In the genomic region with DNA sequence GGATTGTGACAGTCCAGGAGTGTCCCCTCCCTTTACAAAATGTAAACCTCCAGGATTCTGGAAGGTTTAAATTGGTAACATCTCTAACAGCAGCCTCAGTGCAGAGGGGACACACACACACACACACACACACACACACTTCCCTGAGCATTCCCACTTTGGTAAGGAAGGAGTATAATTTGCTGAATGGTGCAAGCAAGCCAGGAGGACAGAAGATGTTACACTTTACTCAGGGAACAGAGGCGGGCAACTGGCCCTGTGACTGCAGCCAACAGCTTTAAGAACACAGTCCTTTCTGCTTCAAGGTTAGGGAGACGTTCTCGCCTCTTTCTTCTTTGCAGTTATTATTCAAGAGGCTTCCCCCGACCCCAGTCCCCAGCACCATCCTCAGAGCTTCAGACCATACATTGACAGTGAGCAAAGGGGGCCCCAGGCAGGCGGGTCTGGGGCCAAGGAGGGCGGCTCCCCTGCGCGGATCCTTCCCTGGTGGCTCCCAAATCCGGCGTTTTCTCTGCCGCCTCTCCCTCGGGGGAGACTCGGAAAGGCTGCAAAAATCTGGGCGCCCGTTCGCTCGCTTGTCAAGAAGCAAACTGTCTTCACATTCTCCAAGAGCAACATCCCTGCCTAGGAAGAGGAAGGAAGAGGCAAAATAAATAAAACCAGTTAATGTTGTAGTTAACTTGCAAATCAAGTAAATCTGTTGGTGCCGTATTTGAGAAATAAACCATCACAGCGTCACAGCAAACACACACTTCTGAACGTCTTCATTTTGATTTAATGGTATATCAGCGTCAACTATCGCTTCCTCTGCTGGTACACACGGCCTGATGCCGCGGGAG, we compare ENCODE assay signal across 12 cellular contexts. TPM values are rescaled to one million over a fixed set of nuclear protein-coding genes. Genes with fewer than 3 reads are reported as not detected.
A peak's percentile ranks its signal among the peaks of the same experiment; 100 is the strongest.
DNase-seq lines count a peak whose midpoint lies in the region; ATAC-seq, FAIRE-seq and TF ChIP-seq lines count a peak whose summit lies in the region.
"Had no signal": no experiment of that assay in that cellular context is flagged by ENCODE, and none has a peak within 500 bp of the region (broad histone marks: within the 10 kb centered on the region; RNA-seq: fewer than 3 reads in every experiment).

No MANE protein-coding gene starts in this region.

- in situ Hi-C loops in HepG2 (cut with HindIII; ENCODE audit: extremely low pct_ligation_motif_present, low pct_unique_long_range_greater_than_20kb) (no loop called here), gastrocnemius medialis (cut with MboI; ENCODE audit: low sequenced_read_pairs in 4 of 4) (no loop called here)

- TF ChIP-seq POLR2A in A549 (IDR thresholded peaks at IDR 0.05; ENCODE audit: low read length) = no peak
- no peak for TF ChIP-seq POLR2A in HepG2 (IDR thresholded peaks at IDR 0.05; ENCODE audit: insufficient read depth in 1 of 2, low read depth in 2 of 2, low read length in 2 of 2)
- TF ChIP-seq POLR2A in esophagus squamous epithelium (IDR thresholded peaks at IDR 0.05) = no peak
- no peak for TF ChIP-seq POLR2A in gastrocnemius medialis (IDR thresholded peaks at IDR 0.05)

- DNase-seq in A549 (ENCODE audit: low read depth in 1 of 2, low spot score in 1 of 2) (no peak), HepG2 (ENCODE audit: low spot score) (no peak), esophagus squamous epithelium (lab: John Stamatoyannopoulos, UW) (no peak), gastrocnemius medialis (no peak), MCF 10A (ENCODE audit: unreplicated experiment) (no peak)
- DNase-seq: activated CD4-positive, CD25-positive, alpha-beta regulatory T cell; hippocampal formation had no signal

- no peaks in the 10 kb centered on the region for H3K79me2 ChIP-seq in HepG2 (ENCODE audit: insufficient read depth, low read length)

- H3K36me3 Mint-ChIP-seq in activated T-helper 17 cell treated with anti-CD3 and anti-CD28 coated beads, Interleukin-2, amount 50 U/mL, for 72 hours (ENCODE audit: low read depth) = peaks cover 20% of the 10 kb centered on the region
- H3K36me3 Mint-ChIP-seq in MCF 10A (ENCODE audit: insufficient read depth, unreplicated experiment) = no peaks in the 10 kb centered on the region
- H3K36me3 Mint-ChIP-seq: CD4-positive, CD25-positive, alpha-beta regulatory T cell had no signal

- H3K27ac Mint-ChIP-seq in activated T-helper 17 cell treated with anti-CD3 and anti-CD28 coated beads, Interleukin-2, amount 50 U/mL, for 72 hours = no peak overlapping the region
- no peak overlapping the region for H3K27ac Mint-ChIP-seq in MCF 10A (ENCODE audit: low read depth, unreplicated experiment)
- H3K27ac Mint-ChIP-seq: CD4-positive, CD25-positive, alpha-beta regulatory T cell had no signal

- ATAC-seq in A549 (no peak), HepG2 (no peak), GM18909 (IDR thresholded peaks at IDR 0.05; ENCODE audit: poor library complexity, unreplicated experiment) (no peak), gastrocnemius medialis (no peak)
- ATAC-seq in activated T-helper 17 cell treated with anti-CD3 and anti-CD28 coated beads, Interleukin-2, amount 50 U/mL, for 72 hours (replicated peaks) = no peak

- H3K9me3 ChIP-seq in A549 (no peaks in the 10 kb centered on the region), HepG2 (ENCODE audit: low read length) (no peaks in the 10 kb centered on the region), esophagus squamous epithelium (no peaks in the 10 kb centered on the region), gastrocnemius medialis (no peaks in the 10 kb centered on the region)

- H3K4me1 ChIP-seq in A549 = peaks cover 18% of the 10 kb centered on the region
- peaks cover 19% of the 10 kb centered on the region for H3K4me1 ChIP-seq in HepG2 (ENCODE audit: insufficient read depth, low read length)
- peaks cover 24 to 59% (median 32%) of the 10 kb centered on the region in 3 donors for H3K4me1 ChIP-seq in esophagus squamous epithelium
- H3K4me1 ChIP-seq in gastrocnemius medialis = peaks cover 12 to 24% of the 10 kb centered on the region in 2 donors

- intact Hi-C loops in HepG2 (cut with micrococcal nuclease; ENCODE audit: unreplicated experiment) = no loop called here
- intact Hi-C loops in esophagus squamous epithelium (cut with DNase I) = no loop called here
- intact Hi-C loops in gastrocnemius medialis (cut with DNase I; ENCODE audit: low total_unique reads) = no loop called here
- intact Hi-C loops in MCF 10A (cut with micrococcal nuclease) = no loop called here

- H3K27me3 ChIP-seq in HepG2 (ENCODE audit: control insufficient read depth in 1 of 2, insufficient read depth in 2 of 2, low read length in 2 of 2) = peaks cover 18 to 89% of the 10 kb centered on the region in 2 experiments
- peaks cover 64 to 100% (median 79%) of the 10 kb centered on the region in 4 donors for H3K27me3 ChIP-seq in esophagus squamous epithelium
- peaks cover 95 to 100% (median 99%) of the 10 kb centered on the region in 3 donors for H3K27me3 ChIP-seq in gastrocnemius medialis

- no peak overlapping the region for H3K9ac ChIP-seq in HepG2 (ENCODE audit: insufficient read depth, low read depth, low read length)

- peaks cover 75% of the 10 kb centered on the region for H3K27me3 Mint-ChIP-seq in activated T-helper 17 cell treated with anti-CD3 and anti-CD28 coated beads, Interleukin-2, amount 50 U/mL, for 72 hours
- H3K27me3 Mint-ChIP-seq in MCF 10A (ENCODE audit: insufficient read depth, unreplicated experiment) = peaks cover 79% of the 10 kb centered on the region

- BruUV-seq in HepG2 (replicated peaks; lab: Mats Ljungman, UMichigan) (no TSS peak), MCF 10A (replicated peaks; lab: Mats Ljungman, UMichigan) (no TSS peak)

- H4K20me1 ChIP-seq in HepG2 (ENCODE audit: insufficient read depth, low read length) = peaks cover 9% of the 10 kb centered on the region; the same call in 1 of the 2 replicates

- WGBS in A549 (ENCODE audit: missing lambda C conversion rate) = 65% methylated on average over 24 of the region's 25 CpGs
- whole genome bisulfite sequencing in HepG2 (ENCODE audit: low lambda C conversion rate) = 29% methylated on average over 23 of the region's 25 CpGs
- 5 to 8% methylated on average over 11 to 16 of the region's 25 CpGs for WGBS in esophagus squamous epithelium, 2 donors

- H3K4me1 Mint-ChIP-seq in activated T-helper 17 cell treated with anti-CD3 and anti-CD28 coated beads, Interleukin-2, amount 50 U/mL, for 72 hours = no peaks in the 10 kb centered on the region
- peaks cover 5% of the 10 kb centered on the region for H3K4me1 Mint-ChIP-seq in MCF 10A (ENCODE audit: insufficient read depth, unreplicated experiment)

- H3K4me2 ChIP-seq in A549 (peak overlapping the region; percentile 99), HepG2 (ENCODE audit: low read depth, low read length) (peak overlapping the region; percentile 63; the same call in 1 of the 2 replicates)

- POLR2A ChIA-PET in A549 (lab: Yijun Ruan, JAX) = no interaction called here
- POLR2A ChIA-PET in HepG2 (lab: Yijun Ruan, JAX) = no interaction called here
- POLR2A ChIA-PET in MCF 10A (lab: Yijun Ruan, JAX) = no interaction called here

- peak overlapping the region; percentile 9 for H3K4me3 Mint-ChIP-seq in activated T-helper 17 cell treated with anti-CD3 and anti-CD28 coated beads, Interleukin-2, amount 50 U/mL, for 72 hours
- no peak overlapping the region for H3K4me3 Mint-ChIP-seq in MCF 10A (ENCODE audit: unreplicated experiment)

- TF ChIP-seq CTCF in A549 (IDR thresholded peaks at IDR 0.05) (no peak), HepG2 (CRISPR knock-in tag; IDR thresholded peaks at IDR 0.05) (no peak), esophagus squamous epithelium (IDR thresholded peaks at IDR 0.05) (no peak), gastrocnemius medialis (IDR thresholded peaks at IDR 0.05 in 4 of 5, conservative IDR thresholded peaks at IDR 0.05 in 1 of 5) (no peak), MCF 10A (IDR thresholded peaks at IDR 0.05; ENCODE audit: unreplicated experiment) (no peak)

- no peaks in the 10 kb centered on the region for H3K9me3 Mint-ChIP-seq in activated T-helper 17 cell treated with anti-CD3 and anti-CD28 coated beads, Interleukin-2, amount 50 U/mL, for 72 hours
- H3K9me3 Mint-ChIP-seq in MCF 10A (ENCODE audit: unreplicated experiment) = no peaks in the 10 kb centered on the region

- H3K4me3 ChIP-seq in A549 = peak overlapping the region; percentile 51
- H3K4me3 ChIP-seq in GM08714 (ENCODE audit: low read length) = 0 out of 2 replicates have a peak overlapping the region, but pooled peaks have one; percentile 18
- 0 out of 6 replicates have a peak overlapping the region, but pooled peaks of 1 of the 3 experiments have one; percentile 54 for H3K4me3 ChIP-seq in HepG2 (replicated peaks in 1 of 3; ENCODE audit: insufficient read depth in 1 of 3, low read depth in 2 of 3, low read length in 3 of 3)
- H3K4me3 ChIP-seq in esophagus squamous epithelium = peak overlapping the region in 1 of 4 donors; percentile 34
- H3K4me3 ChIP-seq in gastrocnemius medialis = peak overlapping the region in 2 of 4 donors; percentile 6 to 46

- no peak for TF ChIP-seq RAD21 in A549 (conservative IDR thresholded peaks at IDR 0.05 in 1 of 2, IDR thresholded peaks at IDR 0.05 in 1 of 2)
- no peak for TF ChIP-seq RAD21 in HepG2 (CRISPR knock-in tag; IDR thresholded peaks at IDR 0.05)

- TF ChIP-seq EP300 in A549 (IDR thresholded peaks at IDR 0.05) = no peak
- TF ChIP-seq EP300 in HepG2 (IDR thresholded peaks at IDR 0.05; ENCODE audit: low read depth in 2 of 2, low read length in 2 of 2) = no peak
- no peak for TF ChIP-seq EP300 in HepG2 (CRISPR knock-in tag; IDR thresholded peaks at IDR 0.05; ENCODE audit: borderline replicate concordance)

- H2AFZ ChIP-seq in HepG2 (ENCODE audit: low read length) = no peak overlapping the region

- CTCF ChIA-PET in A549 (lab: Yijun Ruan, JAX) (no interaction called here), HepG2 (lab: Yijun Ruan, JAX; ENCODE audit: low intra/inter-chr PET ratio, low total read pairs) (no interaction called here), MCF 10A (lab: Yijun Ruan, JAX) (interaction anchor here (0.5 kb wide), 1 partner anchor 189 kb away, joined by 3 read pairs; no protein-coding TSS in a partner anchor)

- no peak for FAIRE-seq in A549 (lab: Jason Lieb, UNC)
- no peak for FAIRE-seq in HepG2 (lab: Jason Lieb, UNC)

- no peak overlapping the region for H3K27ac ChIP-seq in A549
- H3K27ac ChIP-seq in HepG2 (ENCODE audit: extremely low read length, insufficient read depth, low read length) = no peak overlapping the region
- no peak overlapping the region for H3K27ac ChIP-seq in esophagus squamous epithelium
- H3K27ac ChIP-seq in gastrocnemius medialis = no peak overlapping the region

- H3K36me3 ChIP-seq in HepG2 (replicated peaks in 1 of 2; ENCODE audit: control insufficient read depth in 1 of 2, insufficient read depth in 2 of 2, low read length in 2 of 2) (no peaks in the 10 kb centered on the region), esophagus squamous epithelium (no peaks in the 10 kb centered on the region), gastrocnemius medialis (no peaks in the 10 kb centered on the region)

RNA-seq across cellular contexts. Expression of gene LHX2, which starts 3.9 kb away (rescaled TPM):
- 2.4 and 2.9 TPM in 2 replicates for polyA plus RNA-seq in A549 (2011; rRNA removed)
- polyA plus RNA-seq in A549 (2012; cell fraction: cytosol; rRNA removed) = 8.7 and 11.5 TPM in 2 replicates
- polyA plus RNA-seq in A549 (2012; cell fraction: nucleus; rRNA removed) = 11.0 and 12.4 TPM in 2 replicates
- polyA plus RNA-seq in A549 (2017; fragmentation: RNase III; extraction: RNeasy Plus Mini Kit Qiagen cat#74134 plus additional on column Dnase treatment) = 4.1 to 4.6 TPM (median 4.4 TPM) in 3 replicates
- 2.0 and 4.1 TPM in 2 replicates for polyA minus RNA-seq in A549 (2011; rRNA and poly(A)+ RNA removed)
- not detected for total RNA-seq in activated T-helper 17 cell treated with anti-CD3 and anti-CD28 coated beads, Interleukin-2, amount 50 U/mL, for 72 hours
- not detected in 2 replicates for total RNA-seq in HepG2 (2016; rRNA removed; fragmentation: Illumina TruSeq; extraction: Trizol)
- total RNA-seq in HepG2 (2016; cell fraction: cytosol; rRNA removed; fragmentation: Illumina TruSeq; extraction: Trizol; ENCODE audit: low read depth) = not detected in 2 replicates
- not detected in 2 replicates for total RNA-seq in HepG2 (2016; cell fraction: insoluble cytoplasmic fraction; rRNA removed; fragmentation: Illumina TruSeq; extraction: Trizol)
- total RNA-seq in HepG2 (2016; cell fraction: membrane; rRNA removed; fragmentation: Illumina TruSeq; extraction: Trizol) = not detected in 2 replicates
- total RNA-seq in HepG2 (2016; cell fraction: nucleus; rRNA removed; fragmentation: Illumina TruSeq; extraction: Trizol) = not detected in 2 replicates
- not detected in 2 replicates for polyA plus RNA-seq in HepG2 (2011; rRNA removed)
- polyA plus RNA-seq in HepG2 (2011; cell fraction: cytosol; rRNA removed) = not detected in 2 replicates
- polyA plus RNA-seq in HepG2 (2011; cell fraction: nucleus; rRNA removed) = 0.12 TPM in 1 of 2 replicates, not detected in the other
- polyA plus RNA-seq in HepG2 (2012) = not detected in 2 replicates
- not detected in 2 replicates for polyA plus RNA-seq in HepG2 (2016; cell fraction: cytosol; fragmentation: Illumina TruSeq; extraction: Trizol; ENCODE audit: low read depth)
- polyA plus RNA-seq in HepG2 (2016; cell fraction: insoluble cytoplasmic fraction; fragmentation: Illumina TruSeq; extraction: Trizol; ENCODE audit: low read depth) = not detected in 2 replicates
- polyA plus RNA-seq in HepG2 (2016; cell fraction: membrane; fragmentation: Illumina TruSeq; extraction: Trizol; ENCODE audit: low read depth) = not detected in 2 replicates
- not detected in 2 replicates for polyA plus RNA-seq in HepG2 (2016; cell fraction: nucleus; fragmentation: Illumina TruSeq; extraction: Trizol; ENCODE audit: insufficient read depth, low read depth)
- 16.6 TPM in 1 of 2 replicates, not detected in the other for polyA minus RNA-seq in HepG2 (2011; rRNA and poly(A)+ RNA removed; ENCODE audit: low replicate concordance)
- 0.44 TPM in 1 of 2 replicates, not detected in the other for polyA minus RNA-seq in HepG2 (2011; cell fraction: cytosol; rRNA and poly(A)+ RNA removed)
- not detected in 2 replicates for polyA minus RNA-seq in HepG2 (2011; cell fraction: nucleus; rRNA and poly(A)+ RNA removed)
- under 1 TPM in 1 of 4 donors, not detected in 3; 0.22 TPM for total RNA-seq in esophagus squamous epithelium
- not detected for total RNA-seq in gastrocnemius medialis
- 0.20 and 0.63 TPM in 2 replicates for total RNA-seq in MCF 10A (2022)
- total RNA-seq: CD4-positive, CD25-positive, alpha-beta regulatory T cell; mononuclear cell had no signal
- polyA plus RNA-seq: CD4-positive, CD25-positive, alpha-beta regulatory T cell had no signal
